8 cellular contexts compared by ENCODE assay signal in the genomic region with DNA sequence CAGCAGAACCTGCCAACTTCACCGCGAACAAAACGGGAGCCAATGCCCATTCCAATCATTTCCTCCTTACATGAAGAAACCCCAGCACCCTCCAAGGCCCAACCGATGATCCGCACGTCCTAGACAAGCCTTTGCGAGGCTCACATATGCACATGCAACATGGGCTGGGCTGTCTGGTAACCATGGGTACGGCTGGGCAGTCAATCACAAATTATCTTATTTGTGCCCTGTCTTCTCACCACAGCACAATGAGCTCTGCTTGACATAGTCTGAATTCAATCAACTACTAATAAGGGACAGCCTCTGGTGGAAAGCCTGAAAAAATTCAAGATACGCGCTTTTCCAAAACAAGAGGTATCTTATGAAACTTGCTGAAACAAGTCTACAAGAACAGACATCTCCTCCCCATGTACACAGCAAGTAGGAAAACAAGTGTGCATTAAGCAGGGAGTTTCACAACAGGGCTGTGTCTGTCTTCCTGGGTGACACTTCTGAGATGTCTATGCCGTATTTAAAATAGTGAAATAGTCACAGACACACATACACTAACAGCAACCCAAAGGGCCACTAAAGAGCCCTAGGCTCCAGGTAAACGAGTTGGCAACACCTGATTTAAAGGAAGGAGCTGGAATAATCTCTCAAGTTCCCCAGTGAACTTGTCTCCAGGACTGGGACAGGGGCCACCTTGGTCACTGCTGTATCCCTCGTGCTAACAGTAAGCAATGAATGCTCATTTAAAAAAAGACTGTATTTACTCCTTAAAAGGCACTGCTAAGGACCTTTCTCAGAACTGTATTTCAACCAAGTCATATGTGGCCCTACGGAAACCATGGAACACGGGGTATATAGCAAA. TPM values are rescaled to one million over a fixed set of nuclear protein-coding genes. Genes with fewer than 3 reads are reported as not detected.
DNase-seq lines count a peak whose midpoint lies in the region; ATAC-seq and TF ChIP-seq lines count a peak whose summit lies in the region.

No MANE protein-coding gene starts in this region.

- no peaks in the 10 kb centered on the region for H3K27me3 ChIP-seq in GM23338 (ENCODE audit: insufficient read depth)
- no peaks in the 10 kb centered on the region for H3K27me3 ChIP-seq in esophagus muscularis mucosa

- H3K27ac ChIP-seq in 22Rv1: peak overlapping the region; percentile 85
- peak overlapping the region; percentile 57 for H3K27ac ChIP-seq in GM23338 (ENCODE audit: low read depth)
- peak overlapping the region; percentile 95 to 98 (median 98) for H3K27ac ChIP-seq in esophagus muscularis mucosa (replicated peaks in 1 of 4)

- no peaks in the 10 kb centered on the region for H3K9me2 ChIP-seq in GM23338 (ENCODE audit: insufficient read depth)

- WGBS in esophagus muscularis mucosa: 21% methylated on average over 15 of the region's 15 CpGs

- H3K9me3 Mint-ChIP-seq in GM23338 (no peaks in the 10 kb centered on the region; the same call in 2 of the 3 replicates), osteocyte (ENCODE audit: unreplicated experiment) (no peaks in the 10 kb centered on the region)

- H3K4me3 Mint-ChIP-seq in GM23338: peak overlapping the region; percentile 95
- H3K4me3 Mint-ChIP-seq in osteocyte (ENCODE audit: unreplicated experiment): peak overlapping the region; percentile 93

- no peak for ATAC-seq in GM23338
- no peak for ATAC-seq in GM18511 (IDR thresholded peaks at IDR 0.05; ENCODE audit: unreplicated experiment)
- ATAC-seq in GM18498 (IDR thresholded peaks at IDR 0.05; ENCODE audit: unreplicated experiment): no peak
- no peak for ATAC-seq in GM18867 (IDR thresholded peaks at IDR 0.05; ENCODE audit: unreplicated experiment)

- DNase-seq in GM23338 (ENCODE audit: low spot score) (no peak), T-helper 22 cell (ENCODE audit: low read depth) (peak; percentile 37), esophagus muscularis mucosa (ENCODE audit: extremely low spot score) (no peak), osteocyte (ENCODE audit: extremely low spot score, unreplicated experiment) (no peak)

- peaks cover 25% of the 10 kb centered on the region for H3K27me3 Mint-ChIP-seq in GM23338 (ENCODE audit: insufficient read depth, low read depth, poor library complexity)
- no peaks in the 10 kb centered on the region for H3K27me3 Mint-ChIP-seq in osteocyte (ENCODE audit: unreplicated experiment)

- H3K4me1 Mint-ChIP-seq in GM23338 (peaks cover 50% of the 10 kb centered on the region), osteocyte (ENCODE audit: unreplicated experiment) (peaks cover 70% of the 10 kb centered on the region)

- TF ChIP-seq CTCF in 22Rv1 (IDR thresholded peaks at IDR 0.05): no peak
- no peak for TF ChIP-seq CTCF in GM23338 (conservative IDR thresholded peaks at IDR 0.05; ENCODE audit: low read depth in 2 of 2)
- no peak for TF ChIP-seq CTCF in esophagus muscularis mucosa (IDR thresholded peaks at IDR 0.05)
- TF ChIP-seq CTCF in osteocyte (IDR thresholded peaks at IDR 0.05): no peak

- H3K36me3 Mint-ChIP-seq in GM23338 (ENCODE audit: low read depth) (peaks cover 15% of the 10 kb centered on the region; the same call in 2 of the 3 replicates), osteocyte (ENCODE audit: unreplicated experiment) (no peaks in the 10 kb centered on the region)

- peak overlapping the region; percentile 95 for H3K4me3 ChIP-seq in GM23338
- H3K4me3 ChIP-seq in esophagus muscularis mucosa: peak overlapping the region; percentile 79 to 97 (median 95)

- intact Hi-C loops in esophagus muscularis mucosa (cut with DNase I): no loop called here

- H3K9me3 ChIP-seq in esophagus muscularis mucosa: no peaks in the 10 kb centered on the region

- peaks cover 2% of the 10 kb centered on the region; the same call in 1 of the 2 replicates for H3K36me3 ChIP-seq in GM23338 (ENCODE audit: insufficient read depth)
- H3K36me3 ChIP-seq in esophagus muscularis mucosa: no peaks in the 10 kb centered on the region

- peaks cover 50% of the 10 kb centered on the region for H3F3A ChIP-seq in GM23338 (replicated peaks; ENCODE audit: low read depth)

- peaks cover 49% of the 10 kb centered on the region for H4K20me1 ChIP-seq in GM23338 (replicated peaks; ENCODE audit: insufficient read depth)

- TF ChIP-seq POLR2A in esophagus muscularis mucosa (IDR thresholded peaks at IDR 0.05; ENCODE audit: low read depth): no peak

- no peak overlapping the region for H2AFZ ChIP-seq in GM23338

- H3K4me2 ChIP-seq in GM23338: peak overlapping the region; percentile 97

- peaks cover 84% of the 10 kb centered on the region for H3K79me2 ChIP-seq in GM23338 (replicated peaks; ENCODE audit: insufficient read depth)

- peak overlapping the region; percentile 97; the same call in 1 of the 2 replicates for H3K27ac Mint-ChIP-seq in GM23338
- H3K27ac Mint-ChIP-seq in osteocyte (ENCODE audit: unreplicated experiment): peak overlapping the region; percentile 94

- no peak for TF ChIP-seq EP300 in esophagus muscularis mucosa (IDR thresholded peaks at IDR 0.05)

- H3K4me1 ChIP-seq in GM23338 (ENCODE audit: insufficient read depth) (peaks cover 61% of the 10 kb centered on the region), esophagus muscularis mucosa (peaks cover 78 to 89% (median 87%) of the 10 kb centered on the region in 4 donors)

TF ChIP-seq in GM23338, 12 proteins besides CTCF, POLR2A, EP300 and RAD21 (continues in another document):
- no peak for TF ChIP-seq NANOG (IDR thresholded peaks at IDR 0.05; ENCODE audit: borderline replicate concordance)
- no peak for TF ChIP-seq ZNF114 (CRISPR knock-in tag; IDR thresholded peaks at IDR 0.05)
- TF ChIP-seq ZNF331 (CRISPR knock-in tag; IDR thresholded peaks at IDR 0.05; ENCODE audit: low read depth): no peak
- no peak for TF ChIP-seq JUNB (IDR thresholded peaks at IDR 0.05; ENCODE audit: unreplicated experiment)
- TF ChIP-seq POLR2AphosphoS5 (IDR thresholded peaks at IDR 0.05; ENCODE audit: low read depth): no peak; the same call in 1 of the 2 replicates

RNA-seq across cellular contexts. Expression of gene DIDO1, which starts 1.5 kb away (rescaled TPM):
- 147 and 162 TPM in 2 replicates for total RNA-seq in GM23338 (2014; rRNA removed; shearing (Covaris generic))
- polyA plus RNA-seq in GM23338 (2016; fragmentation: Nextera tagmentation; extraction: Ambion mirVana): 61.5 and 72.4 TPM in 2 replicates
- total RNA-seq in esophagus muscularis mucosa (10 to 100 TPM; 48.9 to 61.6 (median 55.7) TPM), osteocyte (53.6 and 54.7 TPM in 2 replicates)

RNA-seq across cellular contexts. Expression of gene GID8, which starts 13.2 kb away (rescaled TPM):
- 102 and 106 TPM in 2 replicates for total RNA-seq in GM23338 (2014; rRNA removed; shearing (Covaris generic))
- polyA plus RNA-seq in GM23338 (2016; fragmentation: Nextera tagmentation; extraction: Ambion mirVana): 41.7 and 41.8 TPM in 2 replicates
- total RNA-seq in esophagus muscularis mucosa (10 to 100 TPM; 22.4 to 30.1 (median 25.6) TPM), osteocyte (33.5 and 35.8 TPM in 2 replicates)

RNA-seq across cellular contexts. Expression of gene SLC17A9, which starts 27.7 kb away (rescaled TPM):
- 24.2 and 32.0 TPM in 2 replicates for total RNA-seq in GM23338 (2014; rRNA removed; shearing (Covaris generic))
- polyA plus RNA-seq in GM23338 (2016; fragmentation: Nextera tagmentation; extraction: Ambion mirVana): 36.1 and 39.3 TPM in 2 replicates
- total RNA-seq in esophagus muscularis mucosa: 1 to 10 TPM; 2.2 to 5.2 (median 2.7) TPM
- total RNA-seq in osteocyte: not detected in 2 replicates
